ENCODE assay signal across 1 cellular context in genomic region chr17:44533533-44534246, GRCh38.
TF ChIP-seq lines count a peak whose summit lies in the region.

No MANE protein-coding gene starts in this region.

TF ChIP-seq in A549, 52 proteins besides CTCF, POLR2A, EP300 and RAD21 (continued from another document):
- TF ChIP-seq REST (IDR thresholded peaks at IDR 0.05) (no peak), CHD2 (IDR thresholded peaks at IDR 0.05; ENCODE audit: low read length, partially characterized antibody) (peak; percentile 51), MAFK (IDR thresholded peaks at IDR 0.05; ENCODE audit: partially characterized antibody) (no peak), CEBPB (IDR thresholded peaks at IDR 0.05) (no peak; a peak in 1 of 4 replicates), TFCP2L1 (CRISPR knock-in tag; IDR thresholded peaks at IDR 0.05) (no peak), PHF8 (IDR thresholded peaks at IDR 0.05; ENCODE audit: borderline replicate concordance, low read depth) (no peak), ZFP36 (IDR thresholded peaks at IDR 0.05; ENCODE audit: borderline replicate concordance, partially characterized antibody) (peak; percentile 33), JUN (IDR thresholded peaks at IDR 0.05) (peak; percentile 33 to 68; a peak in 2 of 5 replicates), KDM5A (IDR thresholded peaks at IDR 0.05) (no peak), ZC3H11A (IDR thresholded peaks at IDR 0.05) (no peak), SREBF2 (IDR thresholded peaks at IDR 0.05) (no peak), HOXB13 (CRISPR knock-in tag; IDR thresholded peaks at IDR 0.05; ENCODE audit: low read depth) (no peak), HMGXB4 (CRISPR knock-in tag; IDR thresholded peaks at IDR 0.05; ENCODE audit: borderline replicate concordance) (no peak), FOSL2 (IDR thresholded peaks at IDR 0.05) (no peak), FOSL2 (CRISPR knock-in tag; IDR thresholded peaks at IDR 0.05) (peak; percentile 64), ATOH8 (CRISPR knock-in tag; IDR thresholded peaks at IDR 0.05; ENCODE audit: low read depth) (no peak), RNF2 (IDR thresholded peaks at IDR 0.05; ENCODE audit: borderline replicate concordance, low read depth) (no peak), ESRRA (IDR thresholded peaks at IDR 0.05; ENCODE audit: borderline replicate concordance, low read length) (no peak), RARB (CRISPR knock-in tag; IDR thresholded peaks at IDR 0.05) (no peak), HDAC2 (IDR thresholded peaks at IDR 0.05) (no peak), FOSB (CRISPR knock-in tag; IDR thresholded peaks at IDR 0.05) (no peak), POLR2AphosphoS2 (conservative IDR thresholded peaks at IDR 0.05; ENCODE audit: low read length) (no peak), KDM1A (IDR thresholded peaks at IDR 0.05; ENCODE audit: low read depth) (no peak), MAZ (IDR thresholded peaks at IDR 0.05; ENCODE audit: borderline replicate concordance, low read depth, low read length) (peak; percentile 76; the same call in 1 of the 2 replicates), JUNB (IDR thresholded peaks at IDR 0.05) (no peak), TP53 (CRISPR knock-in tag; IDR thresholded peaks at IDR 0.05) (no peak), BCL3 (IDR thresholded peaks at IDR 0.05) (0 out of 3 replicates have a peak, but pooled peaks have one; percentile 26), NPAS2 (CRISPR knock-in tag; IDR thresholded peaks at IDR 0.05; ENCODE audit: borderline replicate concordance) (peak; percentile 88), ZSCAN20 (CRISPR knock-in tag; IDR thresholded peaks at IDR 0.05) (no peak)
TF ChIP-seq in A549: peak in this region for 13.
